ENCODE assay signal across 9 cellular contexts in the genomic region with DNA sequence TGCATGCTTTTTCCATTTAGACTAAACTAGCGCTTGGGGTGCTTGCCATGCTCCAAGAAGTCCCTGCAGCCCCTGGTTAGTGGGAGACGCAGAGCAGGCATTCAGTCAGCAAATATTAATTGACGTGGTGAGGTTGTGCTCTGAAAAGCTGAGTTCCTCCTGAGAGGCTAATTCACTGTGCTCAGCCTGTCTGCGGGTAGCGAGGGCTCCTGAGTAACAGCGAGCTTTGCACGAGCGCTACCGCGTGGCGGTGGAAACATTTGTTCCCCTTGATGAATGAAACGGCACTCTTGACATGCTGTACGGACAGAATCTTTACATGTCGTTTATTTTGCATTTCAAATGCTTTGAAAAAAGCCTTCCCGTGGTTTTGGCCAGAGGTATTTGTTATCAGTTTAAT.
DNase-seq lines count a peak whose midpoint lies in the region; ATAC-seq and TF ChIP-seq lines count a peak whose summit lies in the region.
"Had no signal": no experiment of that assay in that cellular context is flagged by ENCODE, and none has a peak within 500 bp of the region (broad histone marks: within the 10 kb centered on the region; RNA-seq: fewer than 3 reads in every experiment).

No MANE protein-coding gene starts in this region.

- TF ChIP-seq CTCF in AG04449 (IDR thresholded peaks at IDR 0.05; ENCODE audit: insufficient read depth, low read length, missing control alignments), result peak; percentile 16
- TF ChIP-seq CTCF in dorsolateral prefrontal cortex (IDR thresholded peaks at IDR 0.05 in 54 of 56, conservative IDR thresholded peaks at IDR 0.05 in 2 of 56; ENCODE audit: low read depth in 1 of 56, partially characterized antibody in 56 of 56), result peak in 54 of 56 donors; percentile 21 to 71 (median 49)
- no peak for TF ChIP-seq CTCF in osteocyte (IDR thresholded peaks at IDR 0.05)
- no peak for TF ChIP-seq CTCF in Peyer's patch (IDR thresholded peaks at IDR 0.05)
- no peak for TF ChIP-seq CTCF in coronary artery (IDR thresholded peaks at IDR 0.05)

- no peaks in the 10 kb centered on the region for H3K27me3 ChIP-seq in dorsolateral prefrontal cortex
- H3K27me3 ChIP-seq in Peyer's patch, result no peaks in the 10 kb centered on the region

- H3K9me3 ChIP-seq in Peyer's patch, result no peaks in the 10 kb centered on the region

- no peaks in the 10 kb centered on the region for H3K27me3 Mint-ChIP-seq in osteocyte (ENCODE audit: unreplicated experiment)
- peaks cover 11 to 15% of the 10 kb centered on the region in 2 donors for H3K27me3 Mint-ChIP-seq in effector memory CD8-positive, alpha-beta T cell

- peaks cover 14% of the 10 kb centered on the region for H3K4me1 Mint-ChIP-seq in osteocyte (ENCODE audit: unreplicated experiment)
- H3K4me1 Mint-ChIP-seq in effector memory CD8-positive, alpha-beta T cell (ENCODE audit: low read depth in 2 of 2), result peaks cover 2 to 4% of the 10 kb centered on the region in 2 donors

- no peak overlapping the region for H3K4me3 Mint-ChIP-seq in osteocyte (ENCODE audit: unreplicated experiment)
- H3K4me3 Mint-ChIP-seq in effector memory CD8-positive, alpha-beta T cell, result no peak overlapping the region

- H3K4me3 ChIP-seq in AG04449 (ENCODE audit: low read depth, low read length), result no peak overlapping the region
- peak overlapping the region in 25 of 59 donors; percentile 1 to 42 (median 28) for H3K4me3 ChIP-seq in dorsolateral prefrontal cortex
- H3K4me3 ChIP-seq in Peyer's patch, result no peak overlapping the region
- no peak overlapping the region for H3K4me3 ChIP-seq in coronary artery
- H3K4me3 ChIP-seq: skin epidermis had no signal

- no peaks in the 10 kb centered on the region for H3K4me1 ChIP-seq in Peyer's patch

- POLR2A ChIA-PET in AG04449 (lab: Yijun Ruan, JAX), result no interaction called here

- no peaks in the 10 kb centered on the region for H3K36me3 Mint-ChIP-seq in osteocyte (ENCODE audit: unreplicated experiment)
- no peaks in the 10 kb centered on the region for H3K36me3 Mint-ChIP-seq in effector memory CD8-positive, alpha-beta T cell (ENCODE audit: insufficient read depth)

- DNase-seq in AG04449 (ENCODE audit: low read depth, low spot score) (no peak), M059J (ENCODE audit: low read depth) (peak; percentile 88), dorsolateral prefrontal cortex (peak; percentile 53 to 77 (median 72)), mucosa of gallbladder (ENCODE audit: low spot score) (peak; percentile 23), osteocyte (ENCODE audit: extremely low spot score, unreplicated experiment) (no peak), Peyer's patch (no peak), coronary artery (ENCODE audit: low spot score) (no peak)
- no peak for DNase-seq in effector memory CD8-positive, alpha-beta T cell

- H3K9me3 Mint-ChIP-seq in osteocyte (ENCODE audit: unreplicated experiment), result no peaks in the 10 kb centered on the region
- no peaks in the 10 kb centered on the region for H3K9me3 Mint-ChIP-seq in effector memory CD8-positive, alpha-beta T cell

- TF ChIP-seq POLR2A in Peyer's patch (IDR thresholded peaks at IDR 0.05), result no peak

- CTCF ChIA-PET in AG04449 (lab: Yijun Ruan, JAX), result interaction anchor here (1.0 to 4.5 kb wide), 4 partner anchors 9 to 51 kb away, joined by 3 to 24 read pairs (median 7); no protein-coding TSS in a partner anchor

- H3K27ac ChIP-seq in dorsolateral prefrontal cortex (peak overlapping the region in 14 of 59 donors; percentile 6 to 59 (median 33)), Peyer's patch (no peak overlapping the region), coronary artery (no peak overlapping the region)

- no peak overlapping the region for H3K27ac Mint-ChIP-seq in osteocyte (ENCODE audit: unreplicated experiment)
- no peak overlapping the region for H3K27ac Mint-ChIP-seq in effector memory CD8-positive, alpha-beta T cell

- intact Hi-C loops in dorsolateral prefrontal cortex (cut with DNase I), result loop anchor here in 1 of 2 donors (1.0 kb wide), 1 partner anchor 26 kb away; no protein-coding TSS in a partner anchor

- no peak for ATAC-seq in effector memory CD8-positive, alpha-beta T cell (replicated peaks)

- H3K36me3 ChIP-seq in Peyer's patch, result no peaks in the 10 kb centered on the region

Comparison
In these comparisons a context has a peak if more than half of its experiments do, and no peak if none do; other contexts are left out.
1. DNase-seq: peak in M059J (single experiment), dorsolateral prefrontal cortex (10 of 10) and mucosa of gallbladder (single experiment); none in AG04449 (single experiment), osteocyte (single experiment), Peyer's patch (0 of 3), coronary artery (single experiment) and effector memory CD8-positive, alpha-beta T cell (0 of 3).
2. CTCF ChIP-seq: peak in AG04449 (single experiment) and dorsolateral prefrontal cortex (54 of 56); none in osteocyte (single experiment), Peyer's patch (0 of 6) and coronary artery (single experiment).